21 cellular contexts compared by ENCODE assay signal in genomic region chr20:4848041-4848440, GRCh38.
"Had no signal": no experiment of that assay in that cellular context is flagged by ENCODE, and none has a peak within 500 bp of the region (broad histone marks: within the 10 kb centered on the region; RNA-seq: fewer than 3 reads in every experiment).

No MANE protein-coding gene starts in this region.

- H3K9me3 ChIP-seq: gastroesophageal sphincter, right lobe of liver, upper lobe of left lung, vagina had no signal

- H3K36me3 ChIP-seq: right lobe of liver, vagina had no signal

- H3K27ac ChIP-seq: gastroesophageal sphincter, hepatocyte, right lobe of liver, skin epidermis, upper lobe of left lung, vagina had no signal

- H3K4me1 ChIP-seq: gastroesophageal sphincter, right lobe of liver, upper lobe of left lung, vagina had no signal

- ATAC-seq: gastroesophageal sphincter; stimulated activated memory B cell treated with anti-CD40 and anti-IgM and Interleukin-4, amounts not matched to agents 10 μg/mL and 1 μg/mL and 100 μg/mL, for 72 hours; stimulated activated naive CD8-positive, alpha-beta T cell treated with anti-CD3 and anti-CD28 coated beads, Interleukin-15, amount 100 ng/mL, for 72 hours had no signal

- H3K4me3 ChIP-seq: gastroesophageal sphincter, hepatocyte, right lobe of liver, skin epidermis, upper lobe of left lung, vagina had no signal

- H3K27me3 ChIP-seq: gastroesophageal sphincter, hepatocyte, right lobe of liver, upper lobe of left lung, vagina had no signal

- DNase-seq: activated CD4-positive, alpha-beta T cell treated with anti-CD3 and anti-CD28 coated beads for 4 hours; activated CD4-positive, alpha-beta T cell treated with anti-CD3 and anti-CD28 coated beads, Interleukin-2, amount 50 U/mL, for 4 hours; activated CD8-positive, alpha-beta memory T cell treated with anti-CD3 and anti-CD28 coated beads, Interleukin-2, amount 50 U/mL, for 48 hours; activated gamma-delta T cell; activated naive CD4-positive, alpha-beta T cell treated with anti-CD3 and anti-CD28 coated beads, Interleukin-2, amount 10 ng/mL, durations not matched to agents 7 days and 5 days; activated T-cell treated with anti-CD3 and anti-CD28 coated beads, Interleukin-2, amount 50 U/mL, for 24 hours; amniotic stem cell; caudate nucleus; cortex of kidney; islet precursor cell; mammary epithelial cell; stimulated activated CD4-positive, alpha-beta T cell treated with anti-CD3 and anti-CD28 coated beads, Interleukin-4, amount 100 ng/mL, for 24 hours; stimulated activated naive CD8-positive, alpha-beta T cell treated with anti-CD3 and anti-CD28 coated beads, Interleukin-15, amount 100 ng/mL, for 72 hours; substantia nigra; upper lobe of left lung had no signal
